ENCODE assay signal across 18 cellular contexts in genomic region chr6:604579-604978, GRCh38.
"Had no signal": no experiment of that assay in that cellular context is flagged by ENCODE, and none has a peak within 500 bp of the region (broad histone marks: within the 10 kb centered on the region; RNA-seq: fewer than 3 reads in every experiment).

No MANE protein-coding gene starts in this region.

- DNase-seq: activated CD4-positive, alpha-beta T cell treated with anti-CD3 and anti-CD28 coated beads for 48 hours; activated effector memory CD4-positive, alpha-beta T cell treated with anti-CD3 and anti-CD28 coated beads, Interleukin-2, amount 50 U/mL, for 16 hours; activated T-cell treated with anti-CD3 and anti-CD28 coated beads for 4 hours; amniotic stem cell; body of pancreas; central memory CD4-positive, alpha-beta T cell; cortex of kidney; effector CD8-positive, alpha-beta T cell; gastrocnemius medialis; heart right ventricle; mammary epithelial cell; psoas muscle; right lobe of liver; stimulated activated CD4-positive, alpha-beta T cell treated with anti-CD3 and anti-CD28 coated beads, Interleukin-1b, Interleukin-23, amount 100 ng/mL, for 48 hours; stimulated activated naive CD8-positive, alpha-beta T cell treated with anti-CD3 and anti-CD28 coated beads, Interleukin-15, Interleukin-2, amounts not matched to agents 100 U/mL and 50 U/mL, for 24 hours; testis; WERI-Rb-1 had no signal

- H3K9me3 ChIP-seq: body of pancreas, gastrocnemius medialis, heart right ventricle, psoas muscle, right lobe of liver, testis had no signal

- ATAC-seq: activated naive CD4-positive, alpha-beta T cell treated with anti-CD3 and anti-CD28 coated beads, Interleukin-2, amount 50 U/mL, for 72 hours; body of pancreas; gastrocnemius medialis; heart right ventricle; psoas muscle; stimulated activated naive CD8-positive, alpha-beta T cell treated with anti-CD3 and anti-CD28 coated beads, Interleukin-15, Interleukin-2, amounts not matched to agents 100 U/mL and 50 U/mL, for 24 hours had no signal

- H3K4me1 ChIP-seq: body of pancreas, gastrocnemius medialis, heart right ventricle, psoas muscle, right lobe of liver, testis had no signal

- H3K4me3 ChIP-seq: body of pancreas, gastrocnemius medialis, heart right ventricle, psoas muscle, right lobe of liver, testis had no signal
